8 cellular contexts compared by ENCODE assay signal in genomic region chr5:81856948-81857928, GRCh38.
DNase-seq lines count a peak whose midpoint lies in the region; ATAC-seq and TF ChIP-seq lines count a peak whose summit lies in the region.

No MANE protein-coding gene starts in this region.

- H3K4me3 ChIP-seq in LNCaP clone FGC (ENCODE audit: low read depth, low read length) (no peak overlapping the region), fibroblast of villous mesenchyme (ENCODE audit: low read depth, low read length) (no peak overlapping the region)

- no peak for ATAC-seq in HG03025 (IDR thresholded peaks at IDR 0.05; ENCODE audit: low FRiP score, unreplicated experiment)

- peak; percentile 25; the same call in 1 of the 2 replicates for TF ChIP-seq CTCF in LNCaP clone FGC (IDR thresholded peaks at IDR 0.05; ENCODE audit: control insufficient read depth, extremely low read depth, insufficient read depth)
- peak; percentile 29 for TF ChIP-seq CTCF in fibroblast of villous mesenchyme (IDR thresholded peaks at IDR 0.05; ENCODE audit: insufficient read depth, low read depth, low read length)

- peak; percentile 32 for DNase-seq in Daoy (ENCODE audit: low read depth)
- DNase-seq in LNCaP clone FGC (ENCODE audit: low read depth), result peak; percentile 33
- DNase-seq in SKM-1 (lab: John Stamatoyannopoulos, UW; ENCODE audit: unreplicated experiment), result peak; percentile 66
- no peak for DNase-seq in fibroblast of villous mesenchyme (ENCODE audit: low read depth)
- DNase-seq in occipital lobe (lab: John Stamatoyannopoulos, UW), result peak; percentile 52
- DNase-seq in stimulated activated CD4-positive, alpha-beta T cell treated with anti-CD3 and anti-CD28 coated beads, Interleukin-1b, Interleukin-23, amount 100 ng/mL, for 48 hours, result no peak
- no peak for DNase-seq in stimulated activated CD8-positive, alpha-beta memory T cell treated with anti-CD3 and anti-CD28 coated beads, Interleukin-4, amount 100 ng/mL, for 48 hours

Comparison
In these comparisons a context has a peak if more than half of its experiments do, and no peak if none do; other contexts are left out.
1. DNase-seq: peak in Daoy (single experiment), LNCaP clone FGC (single experiment), SKM-1 (single experiment) and occipital lobe (single experiment); none in fibroblast of villous mesenchyme (single experiment), stimulated activated CD4-positive, alpha-beta T cell treated with anti-CD3 and anti-CD28 coated beads, Interleukin-1b, Interleukin-23, amount 100 ng/mL, for 48 hours (single experiment) and stimulated activated CD8-positive, alpha-beta memory T cell treated with anti-CD3 and anti-CD28 coated beads, Interleukin-4, amount 100 ng/mL, for 48 hours (single experiment).